ENCODE assay signal across 29 cellular contexts in the genomic region with DNA sequence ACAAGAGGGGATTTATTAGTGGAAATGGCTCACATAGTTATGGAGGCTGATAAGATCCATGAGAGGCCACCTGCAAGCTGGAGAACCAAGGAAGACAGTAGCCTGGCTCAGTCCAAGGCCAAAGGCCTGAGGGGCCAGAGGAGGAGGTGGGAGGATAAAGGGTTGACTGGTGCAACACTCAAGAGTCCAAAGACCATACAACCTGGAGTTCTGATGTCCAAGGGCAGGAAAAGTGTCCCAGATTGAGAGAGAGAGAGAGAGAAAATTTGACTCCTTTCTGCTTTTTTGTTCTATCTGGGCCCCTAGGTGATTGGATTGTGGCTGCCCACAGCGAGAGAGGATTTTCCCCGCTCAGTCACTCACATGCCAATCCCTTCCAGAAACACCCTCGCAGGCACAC. TPM values are rescaled to one million over a fixed set of nuclear protein-coding genes. Genes with fewer than 3 reads are reported as not detected.
DNase-seq lines count a peak whose midpoint lies in the region; ATAC-seq and TF ChIP-seq lines count a peak whose summit lies in the region.
"Had no signal": no experiment of that assay in that cellular context is flagged by ENCODE, and none has a peak within 500 bp of the region (broad histone marks: within the 10 kb centered on the region; RNA-seq: fewer than 3 reads in every experiment).

No MANE protein-coding gene starts in this region.

- H3K4me1 Mint-ChIP-seq in CD8-positive, alpha-beta T cell (ENCODE audit: low read depth): peaks cover 70% of the 10 kb centered on the region
- peaks cover 31% of the 10 kb centered on the region for H3K4me1 Mint-ChIP-seq in activated T-helper 17 cell treated with anti-CD3 and anti-CD28 coated beads, Interleukin-2, amount 50 U/mL, for 72 hours

- POLR2A ChIA-PET in CD8-positive, alpha-beta T cell (lab: Charles Lee): interaction anchor here (1.5 kb wide), 2 partner anchors 22 to 23 kb away, joined by 4 read pairs; no protein-coding TSS in a partner anchor

- H3K9me3 Mint-ChIP-seq in CD8-positive, alpha-beta T cell: no peaks in the 10 kb centered on the region
- H3K9me3 Mint-ChIP-seq in activated T-helper 17 cell treated with anti-CD3 and anti-CD28 coated beads, Interleukin-2, amount 50 U/mL, for 72 hours: no peaks in the 10 kb centered on the region

- no peak for TF ChIP-seq POLR2A in lower leg skin (IDR thresholded peaks at IDR 0.05)

- no peak for ATAC-seq in activated CD4-positive, CD25-positive, alpha-beta regulatory T cell treated with anti-CD3 and anti-CD28 coated beads, Interleukin-2, amount 50 U/mL, for 24 hours
- no peak for ATAC-seq in CD8-positive, alpha-beta T cell
- ATAC-seq in activated T-helper 17 cell treated with anti-CD3 and anti-CD28 coated beads, Interleukin-2, amount 50 U/mL, for 72 hours (replicated peaks): peak; percentile 21

- peaks cover 18% of the 10 kb centered on the region for H3K36me3 ChIP-seq in CD8-positive, alpha-beta T cell (ENCODE audit: insufficient read depth, low read length)
- H3K36me3 ChIP-seq: BE2C had no signal

- H3K27me3 Mint-ChIP-seq in CD8-positive, alpha-beta T cell (ENCODE audit: low read depth): no peaks in the 10 kb centered on the region
- H3K27me3 Mint-ChIP-seq in activated T-helper 17 cell treated with anti-CD3 and anti-CD28 coated beads, Interleukin-2, amount 50 U/mL, for 72 hours: no peaks in the 10 kb centered on the region

- no peak overlapping the region for H3K4me3 Mint-ChIP-seq in CD8-positive, alpha-beta T cell
- no peak overlapping the region for H3K4me3 Mint-ChIP-seq in activated T-helper 17 cell treated with anti-CD3 and anti-CD28 coated beads, Interleukin-2, amount 50 U/mL, for 72 hours
- H3K4me3 Mint-ChIP-seq: CD14-positive monocyte had no signal

- H3K4me3 ChIP-seq in CD8-positive, alpha-beta T cell (ENCODE audit: low read depth, low read length): no peak overlapping the region
- H3K4me3 ChIP-seq in lower leg skin (ENCODE audit: low read depth, poor library complexity, severe bottlenecking): no peak overlapping the region
- H3K4me3 ChIP-seq: PC-9 had no signal

- H3K9me3 ChIP-seq in CD8-positive, alpha-beta T cell (ENCODE audit: low read length): no peaks in the 10 kb centered on the region
- H3K9me3 ChIP-seq: BE2C had no signal

- intact Hi-C loops in CD8-positive, alpha-beta T cell (cut with DNase I, micrococcal nuclease): no loop called here
- intact Hi-C loops in lower leg skin (cut with DNase I; ENCODE audit: low total_unique reads): no loop called here

- peaks cover 40% of the 10 kb centered on the region for H3K4me1 ChIP-seq in CD8-positive, alpha-beta T cell (ENCODE audit: insufficient read depth, low read length)
- H3K4me1 ChIP-seq: BE2C had no signal

- no peaks in the 10 kb centered on the region for H3K27me3 ChIP-seq in CD8-positive, alpha-beta T cell (ENCODE audit: insufficient read depth, low read length)

- H3K36me3 Mint-ChIP-seq in CD8-positive, alpha-beta T cell: peaks cover 25% of the 10 kb centered on the region
- H3K36me3 Mint-ChIP-seq in activated T-helper 17 cell treated with anti-CD3 and anti-CD28 coated beads, Interleukin-2, amount 50 U/mL, for 72 hours (ENCODE audit: low read depth): peaks cover 26% of the 10 kb centered on the region

- no peak for TF ChIP-seq CTCF in CD8-positive, alpha-beta T cell (IDR thresholded peaks at IDR 0.05)
- no peak for TF ChIP-seq CTCF in lower leg skin (IDR thresholded peaks at IDR 0.05)

- peak; percentile 19 for DNase-seq in activated CD4-positive, CD25-positive, alpha-beta regulatory T cell treated with anti-CD3 and anti-CD28 coated beads, Interleukin-2, amount 50 U/mL, for 72 hours
- DNase-seq in CD8-positive, alpha-beta T cell: no peak
- DNase-seq in lower leg skin (ENCODE audit: low spot score in 2 of 2): peak; percentile 4 to 62
- no peak for DNase-seq in AG08395 (ENCODE audit: low spot score)
- no peak for DNase-seq in GF-D8 (lab: John Stamatoyannopoulos, UW)
- no peak for DNase-seq in GM03348 (ENCODE audit: low spot score)
- DNase-seq: BE2C, COR-L47, DMS53, HCEC 1CT, IMR-90, MM.1S, NCI-H1048, NCI-H1417, NCI-H1694, NCI-H2029 treated with DMSO at 0.1 percent for 48 hours, NCI-H2227 treated with DMSO at 0.1 percent for 48 hours, NCI-H526 treated with DMSO at 0.1 percent for 48 hours, SHP77 had no signal

- H3K27ac ChIP-seq in CD8-positive, alpha-beta T cell (ENCODE audit: low read depth, low read length): no peak overlapping the region
- H3K27ac ChIP-seq: 22Rv1, KMS-11, PC-9, RWPE1 had no signal

- CTCF ChIA-PET in CD8-positive, alpha-beta T cell (lab: Charles Lee): interaction anchor here (0.6 to 15.8 kb wide), 3 partner anchors 10 to 25 kb away, joined by 3 to 184 read pairs (median 11); no protein-coding TSS in a partner anchor

- peak overlapping the region; percentile 89 for H3K27ac Mint-ChIP-seq in CD8-positive, alpha-beta T cell
- peak overlapping the region; percentile 9 for H3K27ac Mint-ChIP-seq in activated T-helper 17 cell treated with anti-CD3 and anti-CD28 coated beads, Interleukin-2, amount 50 U/mL, for 72 hours

- WGBS in lower leg skin, 2 donors: 55 to 61% methylated on average over 3 of the region's 3 CpGs

RNA-seq across cellular contexts. Expression of gene HLA-F, which starts 8.0 kb away (rescaled TPM):
- total RNA-seq in CD8-positive, alpha-beta T cell: 100 to 1,000 TPM; 378 to 382 TPM
- total RNA-seq in activated T-helper 17 cell treated with anti-CD3 and anti-CD28 coated beads, Interleukin-2, amount 50 U/mL, for 72 hours: 100 to 1,000 TPM; 159 to 352 TPM
- 10 to 100 TPM; 65.9 to 97.8 (median 92.9) TPM for total RNA-seq in lower leg skin
- total RNA-seq: G401, IMR-90 had no signal

RNA-seq across cellular contexts. Expression of gene ZFP57, which starts 50.3 kb away (rescaled TPM):
- total RNA-seq in CD8-positive, alpha-beta T cell: not detected
- 1 to 10 TPM in 1 of 2 donors, not detected in 1; 2.6 TPM for total RNA-seq in activated T-helper 17 cell treated with anti-CD3 and anti-CD28 coated beads, Interleukin-2, amount 50 U/mL, for 72 hours
- total RNA-seq in lower leg skin: 1 to 10 TPM in 2 of 4 donors, under 1 TPM in 2; 0.15 to 4.8 (median 2.4) TPM
- total RNA-seq: G401, IMR-90, NCI-H460, SK-MEL-5 had no signal

Comparison
In these comparisons a context has a peak if more than half of its experiments do, and no peak if none do; other contexts are left out.
1. DNase-seq: peak in activated CD4-positive, CD25-positive, alpha-beta regulatory T cell treated with anti-CD3 and anti-CD28 coated beads, Interleukin-2, amount 50 U/mL, for 72 hours (single experiment) and lower leg skin (2 of 2); none in CD8-positive, alpha-beta T cell (0 of 7), AG08395 (single experiment), GF-D8 (single experiment) and GM03348 (single experiment).